ENCODE assay signal across 21 cellular contexts in the genomic region with DNA sequence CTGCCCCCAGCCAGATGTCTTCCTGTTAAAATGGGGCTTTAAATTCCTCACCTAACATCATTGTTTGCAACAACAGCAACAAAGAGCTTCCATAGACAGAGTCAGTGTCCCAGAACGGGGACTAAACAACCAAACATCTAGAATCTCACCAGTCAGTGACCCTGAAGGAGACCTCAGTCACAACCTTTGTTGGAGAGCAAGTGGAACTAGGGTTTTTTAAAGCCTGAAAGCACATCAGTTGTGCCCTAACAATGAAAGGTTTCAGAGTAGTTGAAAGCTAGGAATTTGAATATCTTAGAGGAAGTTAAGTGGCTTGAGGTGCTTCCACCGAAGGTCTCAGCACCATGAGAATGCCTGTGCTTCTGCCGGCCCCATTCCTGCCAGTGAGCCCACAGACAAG. TPM values are rescaled to one million over a fixed set of nuclear protein-coding genes. Genes with fewer than 3 reads are reported as not detected.
DNase-seq lines count a peak whose midpoint lies in the region; ATAC-seq, FAIRE-seq and TF ChIP-seq lines count a peak whose summit lies in the region.
"Had no signal": no experiment of that assay in that cellular context is flagged by ENCODE, and none has a peak within 500 bp of the region (broad histone marks: within the 10 kb centered on the region; RNA-seq: fewer than 3 reads in every experiment).

No MANE protein-coding gene starts in this region.

- no peak overlapping the region for H3K9ac ChIP-seq in neural progenitor cell

- TF ChIP-seq CTCF in GM10248 (IDR thresholded peaks at IDR 0.05; ENCODE audit: control extremely low read depth, extremely low read depth, low read depth, missing control alignments) (no peak), GM23338 (conservative IDR thresholded peaks at IDR 0.05; ENCODE audit: low read depth in 2 of 2) (no peak), neural progenitor cell (IDR thresholded peaks at IDR 0.05) (no peak), tibial artery (IDR thresholded peaks at IDR 0.05) (no peak), progenitor cell of endocrine pancreas (IDR thresholded peaks at IDR 0.05; ENCODE audit: unreplicated experiment) (no peak), pancreas (IDR thresholded peaks at IDR 0.05) (no peak)

- H3K4me1 Mint-ChIP-seq in GM23338 = peaks cover 28% of the 10 kb centered on the region
- peaks cover 49% of the 10 kb centered on the region for H3K4me1 Mint-ChIP-seq in neural progenitor cell
- peaks cover 5% of the 10 kb centered on the region for H3K4me1 Mint-ChIP-seq in progenitor cell of endocrine pancreas (ENCODE audit: low read depth)

- H2AFZ ChIP-seq in GM23338 (no peak overlapping the region), neural progenitor cell (replicated peaks) (no peak overlapping the region)

- DNase-seq in GM10248 (ENCODE audit: extremely low spot score) = peak; percentile 27
- DNase-seq in GM23338 (ENCODE audit: low spot score) = peak; percentile 35
- peak; percentile 30 for DNase-seq in UCSD-AML1 (lab: John Stamatoyannopoulos, UW; ENCODE audit: unreplicated experiment)
- peak; percentile 86 for DNase-seq in neural progenitor cell (ENCODE audit: low spot score)
- no peak for DNase-seq in tibial artery
- no peak for DNase-seq in progenitor cell of endocrine pancreas (ENCODE audit: low spot score, unreplicated experiment)
- DNase-seq in pancreas = no peak
- DNase-seq: activated CD4-positive, alpha-beta memory T cell treated with anti-CD3 and anti-CD28 coated beads, Interleukin-2, amount 10 ng/mL, durations not matched to agents 7 days and 5 days; gastrocnemius medialis; left cardiac atrium; NCI-H2029; SHP77 treated with DMSO at 0.1 percent for 48 hours; stimulated activated naive CD8-positive, alpha-beta T cell treated with anti-CD3 and anti-CD28 coated beads, Interleukin-15, Interleukin-2, amounts not matched to agents 100 U/mL and 50 U/mL, for 24 hours; T-helper 1 cell; upper lobe of left lung had no signal

- H3K27me3 ChIP-seq in GM23338 (ENCODE audit: insufficient read depth) (no peaks in the 10 kb centered on the region), neural progenitor cell (no peaks in the 10 kb centered on the region), tibial artery (no peaks in the 10 kb centered on the region), pancreas (no peaks in the 10 kb centered on the region)
- H3K27me3 ChIP-seq: gastrocnemius medialis, upper lobe of left lung had no signal

- H3K27ac Mint-ChIP-seq in GM23338 = no peak overlapping the region
- H3K27ac Mint-ChIP-seq in neural progenitor cell = peak overlapping the region; percentile 95
- no peak overlapping the region for H3K27ac Mint-ChIP-seq in progenitor cell of endocrine pancreas
- H3K27ac Mint-ChIP-seq: activated CD4-positive, alpha-beta memory T cell treated with anti-CD3 and anti-CD28 coated beads, Interleukin-2, amount 10 ng/mL, durations not matched to agents 7 days and 5 days; activated T-helper 1 cell treated with anti-CD3 and anti-CD28 coated beads, Interleukin-12 subunit alpha, Interleukin-12 subunit beta, Interleukin-2, Interleukin-4 antibody, amounts not matched to agents 30 ng/mL and 10 ng/mL and 1 ng/mL, durations not matched to agents 14 hours and 24 hours and 36 hours; mesothelial cell of epicardium had no signal

- WGBS in pancreas, 2 donors = 66 to 79% methylated on average over 3 of the region's 3 CpGs

- POLR2A ChIA-PET in GM10248 (lab: Yijun Ruan, JAX) = interaction anchor here (0.6 kb wide), 1 partner anchor 519 kb away, joined by 4 read pairs; no protein-coding TSS in a partner anchor

- H3K9me3 ChIP-seq in neural progenitor cell (ENCODE audit: low read depth) (no peaks in the 10 kb centered on the region), tibial artery (no peaks in the 10 kb centered on the region), pancreas (no peaks in the 10 kb centered on the region)
- H3K9me3 ChIP-seq: gastrocnemius medialis, upper lobe of left lung had no signal

- H3K27ac ChIP-seq in GM23338 (ENCODE audit: low read depth) (no peak overlapping the region), neural progenitor cell (peak overlapping the region; percentile 96), tibial artery (no peak overlapping the region), pancreas (no peak overlapping the region)
- H3K27ac ChIP-seq: gastrocnemius medialis, VCaP had no signal

- FAIRE-seq in pancreas (lab: Jason Lieb, UNC) = no peak
- FAIRE-seq: H1, K562 had no signal

- no peaks in the 10 kb centered on the region for H4K20me1 ChIP-seq in GM23338 (replicated peaks; ENCODE audit: insufficient read depth)
- H4K20me1 ChIP-seq in neural progenitor cell (ENCODE audit: low read depth) = no peaks in the 10 kb centered on the region

- H3K79me2 ChIP-seq in GM23338 (replicated peaks; ENCODE audit: insufficient read depth) (no peaks in the 10 kb centered on the region), neural progenitor cell (ENCODE audit: low read depth) (no peaks in the 10 kb centered on the region)

- H3K36me3 ChIP-seq in GM23338 (ENCODE audit: insufficient read depth) (no peaks in the 10 kb centered on the region), neural progenitor cell (no peaks in the 10 kb centered on the region), tibial artery (peaks cover 0 to 20% (median 0%) of the 10 kb centered on the region in 3 donors), pancreas (no peaks in the 10 kb centered on the region)
- H3K36me3 ChIP-seq: gastrocnemius medialis had no signal

- H3K27me3 Mint-ChIP-seq in GM23338 (ENCODE audit: insufficient read depth, low read depth, poor library complexity) (peaks cover 20% of the 10 kb centered on the region), neural progenitor cell (ENCODE audit: insufficient read depth, low read depth) (peaks cover 12% of the 10 kb centered on the region), progenitor cell of endocrine pancreas (peaks cover 11% of the 10 kb centered on the region)

- H3K4me2 ChIP-seq in GM23338 (no peak overlapping the region), neural progenitor cell (peak overlapping the region; percentile 60)

- H3K9me3 Mint-ChIP-seq in GM23338 (peaks cover 14% of the 10 kb centered on the region; the same call in 2 of the 3 replicates), neural progenitor cell (no peaks in the 10 kb centered on the region), progenitor cell of endocrine pancreas (ENCODE audit: low read depth) (no peaks in the 10 kb centered on the region)
- H3K9me3 Mint-ChIP-seq: activated T-helper 1 cell treated with anti-CD3 and anti-CD28 coated beads, Interleukin-12 subunit alpha, Interleukin-12 subunit beta, Interleukin-2, Interleukin-4 antibody, amounts not matched to agents 30 ng/mL and 10 ng/mL and 1 ng/mL, durations not matched to agents 14 hours and 24 hours and 36 hours; mesothelial cell of epicardium had no signal

- H3K36me3 Mint-ChIP-seq in GM23338 (ENCODE audit: low read depth) = peaks cover 14% of the 10 kb centered on the region
- no peaks in the 10 kb centered on the region for H3K36me3 Mint-ChIP-seq in neural progenitor cell
- H3K36me3 Mint-ChIP-seq in progenitor cell of endocrine pancreas (ENCODE audit: insufficient read depth) = no peaks in the 10 kb centered on the region
- H3K36me3 Mint-ChIP-seq: mesothelial cell of epicardium had no signal

- ATAC-seq in GM23338 (no peak), HG02885 (IDR thresholded peaks at IDR 0.05; ENCODE audit: poor library complexity, unreplicated experiment) (no peak), pancreas (no peak)
- ATAC-seq: gastrocnemius medialis; K562; left cardiac atrium; stimulated activated naive CD8-positive, alpha-beta T cell treated with anti-CD3 and anti-CD28 coated beads, Interleukin-15, Interleukin-2, amounts not matched to agents 100 U/mL and 50 U/mL, for 24 hours had no signal

- no peak overlapping the region for H3K4me3 ChIP-seq in GM23338
- H3K4me3 ChIP-seq in neural progenitor cell = no peak overlapping the region
- H3K4me3 ChIP-seq in tibial artery = no peak overlapping the region
- no peak overlapping the region for H3K4me3 ChIP-seq in pancreas
- H3K4me3 ChIP-seq: gastrocnemius medialis, K562, upper lobe of left lung had no signal

- H3K4me1 ChIP-seq in GM23338 (ENCODE audit: insufficient read depth) (peaks cover 12% of the 10 kb centered on the region; the same call in 1 of the 2 replicates), neural progenitor cell (peaks cover 41% of the 10 kb centered on the region), tibial artery (peaks cover 0 to 14% (median 3%) of the 10 kb centered on the region in 4 donors), pancreas (peaks cover 13 to 23% (median 16%) of the 10 kb centered on the region in 3 donors)

- 0 out of 2 replicates have a peak, but pooled peaks cover 11% of the 10 kb centered on the region for H3F3A ChIP-seq in GM23338 (replicated peaks; ENCODE audit: low read depth)
- H3F3A ChIP-seq in neural progenitor cell (ENCODE audit: low read depth) = peaks cover 41% of the 10 kb centered on the region

- H3K4me3 Mint-ChIP-seq in GM23338 (no peak overlapping the region), neural progenitor cell (peak overlapping the region; percentile 75), progenitor cell of endocrine pancreas (ENCODE audit: low read depth) (no peak overlapping the region)
- H3K4me3 Mint-ChIP-seq: activated CD4-positive, alpha-beta memory T cell treated with anti-CD3 and anti-CD28 coated beads, Interleukin-2, amount 10 ng/mL, durations not matched to agents 7 days and 5 days; activated T-helper 1 cell treated with anti-CD3 and anti-CD28 coated beads, Interleukin-12 subunit alpha, Interleukin-12 subunit beta, Interleukin-2, Interleukin-4 antibody, amounts not matched to agents 30 ng/mL and 10 ng/mL and 1 ng/mL, durations not matched to agents 14 hours and 24 hours and 36 hours; mesothelial cell of epicardium had no signal

- intact Hi-C loops in tibial artery (cut with DNase I; ENCODE audit: low total_unique reads) = no loop called here
- intact Hi-C loops in pancreas (cut with DNase I) = loop anchor here in 1 of 3 donors (10.0 kb wide), 1 partner anchor 53 kb away; no protein-coding TSS in a partner anchor

- no peaks in the 10 kb centered on the region for H3K9me2 ChIP-seq in GM23338 (ENCODE audit: insufficient read depth)

- CTCF ChIA-PET in GM10248 (lab: Yijun Ruan, JAX) = interaction anchor here (0.9 to 3.5 kb wide), 5 partner anchors 8 to 54 kb away, joined by 4 to 16 read pairs (median 4); no protein-coding TSS in a partner anchor

TF ChIP-seq in GM23338, 12 proteins besides CTCF, POLR2A, EP300 and RAD21 (continues in another document):
- TF ChIP-seq JUNB (IDR thresholded peaks at IDR 0.05; ENCODE audit: unreplicated experiment) = no peak

RNA-seq across cellular contexts. Expression of a gene that starts 5.0 kb away (rescaled TPM):
- total RNA-seq in GM23338 (2014; rRNA removed; shearing (Covaris generic)) = 7.9 and 14.9 TPM in 2 replicates
- polyA plus RNA-seq in GM23338 (2016; fragmentation: Nextera tagmentation; extraction: Ambion mirVana) = 48.5 and 50.5 TPM in 2 replicates
- total RNA-seq in neural progenitor cell (ENCODE audit: low replicate concordance) = 60.0 and 107 TPM in 2 replicates
- 47.3 and 47.6 TPM in 2 replicates for total RNA-seq in progenitor cell of endocrine pancreas
- total RNA-seq in pancreas = 10 to 100 TPM; 33.7 to 80.2 (median 45.3) TPM
- polyA plus RNA-seq in pancreas = 10 to 100 TPM; 22.3 to 37.3 TPM

Comparison
In these comparisons a context has a peak if more than half of its experiments do, and no peak if none do; other contexts are left out.
1. DNase-seq: peak in GM10248 (single experiment), GM23338 (single experiment), UCSD-AML1 (single experiment) and neural progenitor cell (single experiment); none in tibial artery (0 of 2), progenitor cell of endocrine pancreas (single experiment) and pancreas (0 of 6).